1 cellular context compared by ENCODE assay signal in the genomic region with DNA sequence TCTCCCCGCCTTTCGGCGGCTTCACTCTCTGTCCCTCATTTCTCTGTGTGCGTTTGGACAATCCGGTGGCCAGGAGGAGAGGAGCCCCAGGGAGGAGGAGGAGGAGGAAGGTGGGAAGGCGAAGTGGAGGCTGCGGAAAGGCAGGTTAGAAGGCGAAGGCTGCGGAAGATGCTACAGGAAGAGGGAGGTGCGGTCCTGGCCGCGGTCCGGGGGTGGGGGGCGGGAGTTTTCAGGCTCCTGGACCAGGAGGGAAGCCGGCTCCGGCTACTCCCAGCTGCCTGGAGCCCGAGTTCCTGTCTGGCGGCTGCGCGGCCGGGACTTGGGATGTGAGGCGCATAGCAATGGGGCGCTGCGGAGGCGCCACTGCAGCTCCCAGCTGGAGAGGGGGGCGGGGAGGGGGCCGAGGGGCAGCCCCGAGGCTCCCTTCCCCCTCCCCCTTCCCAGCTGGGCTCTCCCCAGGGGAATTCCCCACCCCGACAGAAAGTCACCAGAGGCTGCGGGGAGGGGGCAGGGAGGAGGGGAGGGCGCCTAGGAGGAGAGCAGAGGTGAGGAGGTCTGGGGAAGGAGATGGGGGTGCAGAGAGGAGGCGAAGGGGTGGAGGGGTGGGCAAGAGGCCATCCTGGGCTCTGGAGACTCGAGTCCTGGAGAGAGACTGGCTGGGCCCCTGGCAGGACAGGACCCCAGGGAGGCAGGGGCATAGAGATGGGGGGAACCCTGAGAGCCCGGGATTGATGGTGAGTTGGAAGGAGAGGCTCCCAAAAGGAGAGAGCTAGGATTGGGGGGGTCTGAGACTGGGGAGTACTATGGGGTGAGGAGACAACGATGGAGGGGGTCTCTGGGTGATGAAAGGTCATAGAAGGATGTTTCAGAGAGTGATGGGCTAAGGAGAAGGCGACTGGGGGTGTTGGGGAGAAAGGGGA.
A peak's percentile ranks its signal among the peaks of the same experiment; 100 is the strongest.
TF ChIP-seq lines count a peak whose summit lies in the region.

No MANE protein-coding gene starts in this region.

TF ChIP-seq in H1, 55 proteins besides CTCF, POLR2A, EP300 and RAD21:
- 0 out of 2 replicates have a peak, but pooled peaks have one; percentile 23 for TF ChIP-seq TAF1 (IDR thresholded peaks at IDR 0.05; ENCODE audit: low read depth, low read length)
- TF ChIP-seq SP4 (IDR thresholded peaks at IDR 0.05; ENCODE audit: low read length): no peak
- peak; percentile 26; the same call in 1 of the 2 replicates for TF ChIP-seq CREB1 (IDR thresholded peaks at IDR 0.05)
- peak; percentile 7; the same call in 1 of the 2 replicates for TF ChIP-seq EGR1 (IDR thresholded peaks at IDR 0.05; ENCODE audit: borderline replicate concordance, low read depth, low read length)
- TF ChIP-seq, protein P1, sequence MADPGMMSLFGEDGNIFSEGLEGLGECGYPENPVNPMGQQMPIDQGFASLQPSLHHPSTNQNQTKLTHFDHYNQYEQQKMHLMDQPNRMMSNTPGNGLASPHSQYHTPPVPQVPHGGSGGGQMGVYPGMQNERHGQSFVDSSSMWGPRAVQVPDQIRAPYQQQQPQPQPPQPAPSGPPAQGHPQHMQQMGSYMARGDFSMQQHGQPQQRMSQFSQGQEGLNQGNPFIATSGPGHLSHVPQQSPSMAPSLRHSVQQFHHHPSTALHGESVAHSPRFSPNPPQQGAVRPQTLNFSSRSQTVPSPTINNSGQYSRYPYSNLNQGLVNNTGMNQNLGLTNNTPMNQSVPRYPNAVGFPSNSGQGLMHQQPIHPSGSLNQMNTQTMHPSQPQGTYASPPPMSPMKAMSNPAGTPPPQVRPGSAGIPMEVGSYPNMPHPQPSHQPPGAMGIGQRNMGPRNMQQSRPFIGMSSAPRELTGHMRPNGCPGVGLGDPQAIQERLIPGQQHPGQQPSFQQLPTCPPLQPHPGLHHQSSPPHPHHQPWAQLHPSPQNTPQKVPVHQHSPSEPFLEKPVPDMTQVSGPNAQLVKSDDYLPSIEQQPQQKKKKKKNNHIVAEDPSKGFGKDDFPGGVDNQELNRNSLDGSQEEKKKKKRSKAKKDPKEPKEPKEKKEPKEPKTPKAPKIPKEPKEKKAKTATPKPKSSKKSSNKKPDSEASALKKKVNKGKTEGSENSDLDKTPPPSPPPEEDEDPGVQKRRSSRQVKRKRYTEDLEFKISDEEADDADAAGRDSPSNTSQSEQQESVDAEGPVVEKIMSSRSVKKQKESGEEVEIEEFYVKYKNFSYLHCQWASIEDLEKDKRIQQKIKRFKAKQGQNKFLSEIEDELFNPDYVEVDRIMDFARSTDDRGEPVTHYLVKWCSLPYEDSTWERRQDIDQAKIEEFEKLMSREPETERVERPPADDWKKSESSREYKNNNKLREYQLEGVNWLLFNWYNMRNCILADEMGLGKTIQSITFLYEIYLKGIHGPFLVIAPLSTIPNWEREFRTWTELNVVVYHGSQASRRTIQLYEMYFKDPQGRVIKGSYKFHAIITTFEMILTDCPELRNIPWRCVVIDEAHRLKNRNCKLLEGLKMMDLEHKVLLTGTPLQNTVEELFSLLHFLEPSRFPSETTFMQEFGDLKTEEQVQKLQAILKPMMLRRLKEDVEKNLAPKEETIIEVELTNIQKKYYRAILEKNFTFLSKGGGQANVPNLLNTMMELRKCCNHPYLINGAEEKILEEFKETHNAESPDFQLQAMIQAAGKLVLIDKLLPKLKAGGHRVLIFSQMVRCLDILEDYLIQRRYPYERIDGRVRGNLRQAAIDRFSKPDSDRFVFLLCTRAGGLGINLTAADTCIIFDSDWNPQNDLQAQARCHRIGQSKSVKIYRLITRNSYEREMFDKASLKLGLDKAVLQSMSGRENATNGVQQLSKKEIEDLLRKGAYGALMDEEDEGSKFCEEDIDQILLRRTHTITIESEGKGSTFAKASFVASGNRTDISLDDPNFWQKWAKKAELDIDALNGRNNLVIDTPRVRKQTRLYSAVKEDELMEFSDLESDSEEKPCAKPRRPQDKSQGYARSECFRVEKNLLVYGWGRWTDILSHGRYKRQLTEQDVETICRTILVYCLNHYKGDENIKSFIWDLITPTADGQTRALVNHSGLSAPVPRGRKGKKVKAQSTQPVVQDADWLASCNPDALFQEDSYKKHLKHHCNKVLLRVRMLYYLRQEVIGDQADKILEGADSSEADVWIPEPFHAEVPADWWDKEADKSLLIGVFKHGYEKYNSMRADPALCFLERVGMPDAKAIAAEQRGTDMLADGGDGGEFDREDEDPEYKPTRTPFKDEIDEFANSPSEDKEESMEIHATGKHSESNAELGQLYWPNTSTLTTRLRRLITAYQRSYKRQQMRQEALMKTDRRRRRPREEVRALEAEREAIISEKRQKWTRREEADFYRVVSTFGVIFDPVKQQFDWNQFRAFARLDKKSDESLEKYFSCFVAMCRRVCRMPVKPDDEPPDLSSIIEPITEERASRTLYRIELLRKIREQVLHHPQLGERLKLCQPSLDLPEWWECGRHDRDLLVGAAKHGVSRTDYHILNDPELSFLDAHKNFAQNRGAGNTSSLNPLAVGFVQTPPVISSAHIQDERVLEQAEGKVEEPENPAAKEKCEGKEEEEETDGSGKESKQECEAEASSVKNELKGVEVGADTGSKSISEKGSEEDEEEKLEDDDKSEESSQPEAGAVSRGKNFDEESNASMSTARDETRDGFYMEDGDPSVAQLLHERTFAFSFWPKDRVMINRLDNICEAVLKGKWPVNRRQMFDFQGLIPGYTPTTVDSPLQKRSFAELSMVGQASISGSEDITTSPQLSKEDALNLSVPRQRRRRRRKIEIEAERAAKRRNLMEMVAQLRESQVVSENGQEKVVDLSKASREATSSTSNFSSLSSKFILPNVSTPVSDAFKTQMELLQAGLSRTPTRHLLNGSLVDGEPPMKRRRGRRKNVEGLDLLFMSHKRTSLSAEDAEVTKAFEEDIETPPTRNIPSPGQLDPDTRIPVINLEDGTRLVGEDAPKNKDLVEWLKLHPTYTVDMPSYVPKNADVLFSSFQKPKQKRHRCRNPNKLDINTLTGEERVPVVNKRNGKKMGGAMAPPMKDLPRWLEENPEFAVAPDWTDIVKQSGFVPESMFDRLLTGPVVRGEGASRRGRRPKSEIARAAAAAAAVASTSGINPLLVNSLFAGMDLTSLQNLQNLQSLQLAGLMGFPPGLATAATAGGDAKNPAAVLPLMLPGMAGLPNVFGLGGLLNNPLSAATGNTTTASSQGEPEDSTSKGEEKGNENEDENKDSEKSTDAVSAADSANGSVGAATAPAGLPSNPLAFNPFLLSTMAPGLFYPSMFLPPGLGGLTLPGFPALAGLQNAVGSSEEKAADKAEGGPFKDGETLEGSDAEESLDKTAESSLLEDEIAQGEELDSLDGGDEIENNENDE (IDR thresholded peaks at IDR 0.05; ENCODE audit: insufficient replicate concordance, low read length): no peak
- TF ChIP-seq SP2 (IDR thresholded peaks at IDR 0.05; ENCODE audit: low read length): no peak
- peak; percentile 53 for TF ChIP-seq CTBP2 (IDR thresholded peaks at IDR 0.05; ENCODE audit: borderline replicate concordance, insufficient read depth, insufficient read length, low read length)
- TF ChIP-seq RFX5 (IDR thresholded peaks at IDR 0.05; ENCODE audit: borderline replicate concordance, low read depth, low read length): no peak
- TF ChIP-seq SRF (IDR thresholded peaks at IDR 0.05; ENCODE audit: low read depth, low read length): no peak
- TF ChIP-seq GTF2F1 (IDR thresholded peaks at IDR 0.05; ENCODE audit: borderline replicate concordance, low read depth, low read length): no peak
- TF ChIP-seq, protein P2, sequence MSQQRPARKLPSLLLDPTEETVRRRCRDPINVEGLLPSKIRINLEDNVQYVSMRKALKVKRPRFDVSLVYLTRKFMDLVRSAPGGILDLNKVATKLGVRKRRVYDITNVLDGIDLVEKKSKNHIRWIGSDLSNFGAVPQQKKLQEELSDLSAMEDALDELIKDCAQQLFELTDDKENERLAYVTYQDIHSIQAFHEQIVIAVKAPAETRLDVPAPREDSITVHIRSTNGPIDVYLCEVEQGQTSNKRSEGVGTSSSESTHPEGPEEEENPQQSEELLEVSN (IDR thresholded peaks at IDR 0.05): peak; percentile 7; the same call in 1 of the 2 replicates
- no peak for TF ChIP-seq SAP30 (IDR thresholded peaks at IDR 0.05; ENCODE audit: insufficient read depth, insufficient replicate concordance, low read length)
- TF ChIP-seq TBP (IDR thresholded peaks at IDR 0.05; ENCODE audit: low read depth, low read length): no peak
- TF ChIP-seq KDM4A (IDR thresholded peaks at IDR 0.05; ENCODE audit: low read depth, low read length, severe bottlenecking): no peak
- TF ChIP-seq CEBPB (IDR thresholded peaks at IDR 0.05; ENCODE audit: low read depth, low read length): no peak
- no peak for TF ChIP-seq HDAC2 (IDR thresholded peaks at IDR 0.05; ENCODE audit: borderline replicate concordance in 1 of 2, low read depth in 2 of 2, low read length in 2 of 2)
- TF ChIP-seq, protein P3, sequence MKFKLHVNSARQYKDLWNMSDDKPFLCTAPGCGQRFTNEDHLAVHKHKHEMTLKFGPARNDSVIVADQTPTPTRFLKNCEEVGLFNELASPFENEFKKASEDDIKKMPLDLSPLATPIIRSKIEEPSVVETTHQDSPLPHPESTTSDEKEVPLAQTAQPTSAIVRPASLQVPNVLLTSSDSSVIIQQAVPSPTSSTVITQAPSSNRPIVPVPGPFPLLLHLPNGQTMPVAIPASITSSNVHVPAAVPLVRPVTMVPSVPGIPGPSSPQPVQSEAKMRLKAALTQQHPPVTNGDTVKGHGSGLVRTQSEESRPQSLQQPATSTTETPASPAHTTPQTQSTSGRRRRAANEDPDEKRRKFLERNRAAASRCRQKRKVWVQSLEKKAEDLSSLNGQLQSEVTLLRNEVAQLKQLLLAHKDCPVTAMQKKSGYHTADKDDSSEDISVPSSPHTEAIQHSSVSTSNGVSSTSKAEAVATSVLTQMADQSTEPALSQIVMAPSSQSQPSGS (IDR thresholded peaks at IDR 0.05; ENCODE audit: low read length): no peak
- TF ChIP-seq NRF1 (IDR thresholded peaks at IDR 0.05; ENCODE audit: low read depth, low read length): 0 out of 2 replicates have a peak, but pooled peaks have one; percentile 12
